ENCODE assay signal across 2 cellular contexts in the genomic region with DNA sequence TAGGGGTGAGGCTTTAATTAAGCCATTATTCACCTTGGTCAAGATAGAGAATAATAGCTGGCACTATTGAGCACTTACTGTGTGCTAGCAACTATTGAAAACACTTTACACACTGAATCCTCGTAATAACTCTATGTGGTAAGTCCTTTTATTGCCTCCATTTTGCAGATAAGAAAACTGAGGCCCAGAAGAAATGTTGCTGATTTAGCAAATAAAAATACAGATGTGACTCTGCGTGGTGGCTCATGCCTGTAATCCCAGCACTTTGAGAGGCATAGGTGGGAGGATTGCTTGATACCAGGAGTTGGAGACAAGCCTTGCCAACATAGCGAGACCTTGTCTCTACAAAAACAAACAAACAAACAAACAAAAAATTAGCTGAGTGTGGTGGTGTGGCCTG.
TF ChIP-seq lines count a peak whose summit lies in the region.

No MANE protein-coding gene starts in this region.

TF ChIP-seq in HepG2, 621 proteins besides CTCF, POLR2A, EP300 and RAD21:
- TF ChIP-seq GLI4 (CRISPR knock-in tag; IDR thresholded peaks at IDR 0.05; ENCODE audit: borderline replicate concordance) (no peak), ZNF75D (CRISPR knock-in tag; IDR thresholded peaks at IDR 0.05; ENCODE audit: borderline replicate concordance) (no peak), ZNF629 (CRISPR knock-in tag; conservative IDR thresholded peaks at IDR 0.05) (peak; percentile 48; the same call in 1 of the 2 replicates), MAFK (conservative IDR thresholded peaks at IDR 0.05 in 1 of 2, IDR thresholded peaks at IDR 0.05 in 1 of 2; ENCODE audit: low read length in 2 of 2) (peak; percentile 94), MAFF (IDR thresholded peaks at IDR 0.05; ENCODE audit: low read depth, low read length) (peak; percentile 90)
TF ChIP-seq in HepG2: peak in this region for 3.

TF ChIP-seq in K562, 482 proteins besides CTCF, POLR2A, EP300 and RAD21:
- peak; percentile 60 for TF ChIP-seq MAFG (tag; conservative IDR thresholded peaks at IDR 0.05)
- TF ChIP-seq MAFF (IDR thresholded peaks at IDR 0.05; ENCODE audit: low read length): peak; percentile 61
- peak; percentile 33; the same call in 1 of the 2 replicates for TF ChIP-seq MAFK (IDR thresholded peaks at IDR 0.05; ENCODE audit: low read length)
- no peak for TF ChIP-seq CAMTA2 (CRISPR knock-in tag; conservative IDR thresholded peaks at IDR 0.05)
- TF ChIP-seq ZNF316 (IDR thresholded peaks at IDR 0.05): peak; percentile 75
- TF ChIP-seq GABPB2 (CRISPR knock-in tag; conservative IDR thresholded peaks at IDR 0.05): no peak
- TF ChIP-seq, protein P1, sequence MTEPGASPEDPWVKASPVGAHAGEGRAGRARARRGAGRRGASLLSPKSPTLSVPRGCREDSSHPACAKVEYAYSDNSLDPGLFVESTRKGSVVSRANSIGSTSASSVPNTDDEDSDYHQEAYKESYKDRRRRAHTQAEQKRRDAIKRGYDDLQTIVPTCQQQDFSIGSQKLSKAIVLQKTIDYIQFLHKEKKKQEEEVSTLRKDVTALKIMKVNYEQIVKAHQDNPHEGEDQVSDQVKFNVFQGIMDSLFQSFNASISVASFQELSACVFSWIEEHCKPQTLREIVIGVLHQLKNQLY (CRISPR knock-in tag; conservative IDR thresholded peaks at IDR 0.05): no peak
- TF ChIP-seq C11orf30 (IDR thresholded peaks at IDR 0.05; ENCODE audit: low read depth): peak; percentile 60
